ENCODE assay signal across 29 cellular contexts in genomic region chr16:74461826-74462225, GRCh38. TPM values are rescaled to one million over a fixed set of nuclear protein-coding genes. Genes with fewer than 3 reads are reported as not detected.
DNase-seq lines count a peak whose midpoint lies in the region; ATAC-seq and TF ChIP-seq lines count a peak whose summit lies in the region.
"Had no signal": no experiment of that assay in that cellular context is flagged by ENCODE, and none has a peak within 500 bp of the region (broad histone marks: within the 10 kb centered on the region; RNA-seq: fewer than 3 reads in every experiment).

No MANE protein-coding gene starts in this region.

- POLR2A ChIA-PET in WTC11 (lab: Charles Lee), result interaction anchor here (0.6 kb wide), 1 partner anchor 38 kb away, joined by 3 read pairs; no protein-coding TSS in a partner anchor

- no peaks in the 10 kb centered on the region for H3K9me3 ChIP-seq in testis
- H3K9me3 ChIP-seq: adrenal gland, neutrophil had no signal

- no peaks in the 10 kb centered on the region for H3K27me3 Mint-ChIP-seq in activated T-cell treated with anti-CD3 and anti-CD28 coated beads, Interleukin-2, amount 50 U/mL, for 24 hours
- H3K27me3 Mint-ChIP-seq in WTC11 (ENCODE audit: low read depth), result no peaks in the 10 kb centered on the region
- H3K27me3 Mint-ChIP-seq: CD4-positive, CD25-positive, alpha-beta regulatory T cell; stimulated activated naive B cell treated with anti-CD40 and anti-IgM and Interleukin-4, amounts not matched to agents 10 μg/mL and 1 μg/mL and 100 μg/mL, for 72 hours had no signal

- H3K4me3 ChIP-seq in testis, result no peak overlapping the region
- H3K4me3 ChIP-seq: adrenal gland, cardiac muscle cell, lung had no signal

- H3K36me3 Mint-ChIP-seq in activated T-cell treated with anti-CD3 and anti-CD28 coated beads, Interleukin-2, amount 50 U/mL, for 24 hours (ENCODE audit: low read depth), result peaks cover 95% of the 10 kb centered on the region
- H3K36me3 Mint-ChIP-seq in WTC11, result peaks cover 76% of the 10 kb centered on the region

- H3K27ac Mint-ChIP-seq in activated T-cell treated with anti-CD3 and anti-CD28 coated beads, Interleukin-2, amount 50 U/mL, for 24 hours, result peak overlapping the region; percentile 16
- no peak overlapping the region for H3K27ac Mint-ChIP-seq in WTC11
- H3K27ac Mint-ChIP-seq: stimulated activated naive B cell treated with anti-CD40 and anti-IgM and Interleukin-4, amounts not matched to agents 10 μg/mL and 1 μg/mL and 100 μg/mL, for 72 hours had no signal

- TF ChIP-seq CTCF in testis (IDR thresholded peaks at IDR 0.05) (no peak), WTC11 (IDR thresholded peaks at IDR 0.05) (no peak)

- H3K9me3 Mint-ChIP-seq in activated T-cell treated with anti-CD3 and anti-CD28 coated beads, Interleukin-2, amount 50 U/mL, for 24 hours, result no peaks in the 10 kb centered on the region
- H3K9me3 Mint-ChIP-seq in WTC11, result no peaks in the 10 kb centered on the region
- H3K9me3 Mint-ChIP-seq: CD4-positive, CD25-positive, alpha-beta regulatory T cell; stimulated activated naive B cell treated with anti-CD40 and anti-IgM and Interleukin-4, amounts not matched to agents 10 μg/mL and 1 μg/mL and 100 μg/mL, for 72 hours had no signal

- CTCF ChIA-PET in WTC11 (lab: Charles Lee), result no interaction called here

- no peak for TF ChIP-seq POLR2A in testis (IDR thresholded peaks at IDR 0.05)

- H3K27me3 ChIP-seq in testis, result no peaks in the 10 kb centered on the region
- H3K27me3 ChIP-seq: adrenal gland, cardiac muscle cell, neutrophil had no signal

- WGBS in testis, 2 donors, result 79 to 84% methylated on average over 9 of the region's 9 CpGs

- H3K4me1 ChIP-seq in testis, result no peaks in the 10 kb centered on the region
- H3K4me1 ChIP-seq: adrenal gland had no signal

- no peak for DNase-seq in activated T-cell treated with anti-CD3 and anti-CD28 coated beads, Interleukin-2, amount 50 U/mL, for 24 hours
- DNase-seq in activated T-cell treated with anti-CD3 and anti-CD28 coated beads for 4 hours, result no peak
- DNase-seq in caudate nucleus (lab: John Stamatoyannopoulos, UW), result peak in 1 of 61 donors; percentile 17
- peak; percentile 57 for DNase-seq in mesenteric fat pad (ENCODE audit: low spot score)
- peak; percentile 35 for DNase-seq in testis
- no peak for DNase-seq in WTC11 (ENCODE audit: low spot score)
- no peak for DNase-seq in stimulated activated naive CD8-positive, alpha-beta T cell treated with anti-CD3 and anti-CD28 coated beads, Interleukin-15, Interleukin-2, amounts not matched to agents 100 U/mL and 50 U/mL, for 24 hours
- DNase-seq: activated CD4-positive, alpha-beta T cell treated with anti-CD3 and anti-CD28 coated beads, Interleukin-2, amount 50 U/mL, for 4 hours; activated CD8-positive, alpha-beta memory T cell treated with anti-CD3 and anti-CD28 coated beads, Interleukin-2, amount 50 U/mL, for 4 hours; activated gamma-delta T cell; adrenal gland; CD4-positive, CD25-positive, alpha-beta regulatory T cell; dermis blood vessel endothelial cell; glutamatergic neuron; NCI-H1048; NCI-H2029; NCI-H2227 treated with DMSO at 0.1 percent for 48 hours; stimulated activated CD4-positive, alpha-beta T cell treated with anti-CD3 and anti-CD28 coated beads, Interleukin-4, amount 100 ng/mL, for 1 hour; stimulated activated naive B cell treated with anti-CD40 and anti-IgM and Interleukin-4, amounts not matched to agents 10 μg/mL and 1 μg/mL and 100 μg/mL, for 72 hours; T-helper 9 cell had no signal

- H3K4me3 Mint-ChIP-seq in activated T-cell treated with anti-CD3 and anti-CD28 coated beads, Interleukin-2, amount 50 U/mL, for 24 hours, result no peak overlapping the region
- no peak overlapping the region for H3K4me3 Mint-ChIP-seq in WTC11
- H3K4me3 Mint-ChIP-seq: CD4-positive, CD25-positive, alpha-beta regulatory T cell; stimulated activated naive B cell treated with anti-CD40 and anti-IgM and Interleukin-4, amounts not matched to agents 10 μg/mL and 1 μg/mL and 100 μg/mL, for 72 hours had no signal

- ATAC-seq in HG03159 (IDR thresholded peaks at IDR 0.05; ENCODE audit: unreplicated experiment) (no peak), WTC11 (no peak)
- no peak for ATAC-seq in stimulated activated naive CD8-positive, alpha-beta T cell treated with anti-CD3 and anti-CD28 coated beads, Interleukin-15, Interleukin-2, amounts not matched to agents 100 U/mL and 50 U/mL, for 24 hours
- ATAC-seq: HCT116; stimulated activated naive B cell treated with anti-CD40 and anti-IgM and Interleukin-4, amounts not matched to agents 10 μg/mL and 1 μg/mL and 100 μg/mL, for 72 hours had no signal

- H3K27ac ChIP-seq in caudate nucleus (ENCODE audit: low read depth, low read length) (peak overlapping the region; percentile 53), testis (peak overlapping the region; percentile 31 to 54)
- H3K27ac ChIP-seq: 22Rv1, adrenal gland, cardiac muscle cell, neutrophil had no signal

- no peaks in the 10 kb centered on the region for H3K36me3 ChIP-seq in testis (ENCODE audit: low read depth, missing control alignments)

- intact Hi-C loops in testis (cut with DNase I; ENCODE audit: low total_unique reads), result no loop called here

- peaks cover 13% of the 10 kb centered on the region for H3K4me1 Mint-ChIP-seq in activated T-cell treated with anti-CD3 and anti-CD28 coated beads, Interleukin-2, amount 50 U/mL, for 24 hours (ENCODE audit: low read depth)
- H3K4me1 Mint-ChIP-seq in WTC11, result no peaks in the 10 kb centered on the region

TF ChIP-seq in WTC11, 78 proteins besides CTCF, POLR2A, EP300 and RAD21:
- TF ChIP-seq, protein P1, sequence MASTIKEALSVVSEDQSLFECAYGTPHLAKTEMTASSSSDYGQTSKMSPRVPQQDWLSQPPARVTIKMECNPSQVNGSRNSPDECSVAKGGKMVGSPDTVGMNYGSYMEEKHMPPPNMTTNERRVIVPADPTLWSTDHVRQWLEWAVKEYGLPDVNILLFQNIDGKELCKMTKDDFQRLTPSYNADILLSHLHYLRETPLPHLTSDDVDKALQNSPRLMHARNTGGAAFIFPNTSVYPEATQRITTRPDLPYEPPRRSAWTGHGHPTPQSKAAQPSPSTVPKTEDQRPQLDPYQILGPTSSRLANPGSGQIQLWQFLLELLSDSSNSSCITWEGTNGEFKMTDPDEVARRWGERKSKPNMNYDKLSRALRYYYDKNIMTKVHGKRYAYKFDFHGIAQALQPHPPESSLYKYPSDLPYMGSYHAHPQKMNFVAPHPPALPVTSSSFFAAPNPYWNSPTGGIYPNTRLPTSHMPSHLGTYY (CRISPR knock-in tag; IDR thresholded peaks at IDR 0.05), result no peak
- no peak for TF ChIP-seq RELA (CRISPR knock-in tag; IDR thresholded peaks at IDR 0.05; ENCODE audit: borderline replicate concordance)
- TF ChIP-seq TP53 (CRISPR knock-in tag; IDR thresholded peaks at IDR 0.05), result no peak
- TF ChIP-seq NR3C1 (CRISPR knock-in tag; conservative IDR thresholded peaks at IDR 0.05; ENCODE audit: low read depth), result no peak
- TF ChIP-seq, protein P2, sequence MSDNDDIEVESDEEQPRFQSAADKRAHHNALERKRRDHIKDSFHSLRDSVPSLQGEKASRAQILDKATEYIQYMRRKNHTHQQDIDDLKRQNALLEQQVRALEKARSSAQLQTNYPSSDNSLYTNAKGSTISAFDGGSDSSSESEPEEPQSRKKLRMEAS (CRISPR knock-in tag; IDR thresholded peaks at IDR 0.05), result no peak
- no peak for TF ChIP-seq ZNF423 (CRISPR knock-in tag; IDR thresholded peaks at IDR 0.05)
- TF ChIP-seq NR2C2 (CRISPR knock-in tag; IDR thresholded peaks at IDR 0.05), result no peak
- no peak for TF ChIP-seq ZNF396 (CRISPR knock-in tag; IDR thresholded peaks at IDR 0.05; ENCODE audit: borderline replicate concordance)
- TF ChIP-seq, protein P3, sequence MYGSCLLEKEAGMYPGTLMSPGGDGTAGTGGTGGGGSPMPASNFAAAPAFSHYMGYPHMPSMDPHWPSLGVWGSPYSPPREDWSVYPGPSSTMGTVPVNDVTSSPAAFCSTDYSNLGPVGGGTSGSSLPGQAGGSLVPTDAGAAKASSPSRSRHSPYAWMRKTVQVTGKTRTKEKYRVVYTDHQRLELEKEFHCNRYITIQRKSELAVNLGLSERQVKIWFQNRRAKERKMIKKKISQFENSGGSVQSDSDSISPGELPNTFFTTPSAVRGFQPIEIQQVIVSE (CRISPR knock-in tag; IDR thresholded peaks at IDR 0.05; ENCODE audit: borderline replicate concordance), result no peak
- no peak for TF ChIP-seq HMGXB4 (CRISPR knock-in tag; IDR thresholded peaks at IDR 0.05)
- no peak for TF ChIP-seq ZNF232 (CRISPR knock-in tag; IDR thresholded peaks at IDR 0.05)

RNA-seq across cellular contexts. Expression of gene CLEC18B, which starts 40.5 kb away (rescaled TPM):
- total RNA-seq in mesenteric fat pad (0.19 TPM), testis (10 to 100 TPM; 16.4 to 42.8 TPM), WTC11 (2021) (0.20 to 0.71 TPM (median 0.50 TPM) in 3 replicates)
- 13.7 TPM for polyA plus RNA-seq in testis (ENCODE audit: insufficient read depth, low read depth, low replicate concordance)
- total RNA-seq: dermis blood vessel endothelial cell, LHCN-M2, pulmonary artery endothelial cell had no signal
- polyA plus RNA-seq: CD4-positive, CD25-positive, alpha-beta regulatory T cell; endothelial cell of umbilical vein had no signal

Comparison
In these comparisons a context has a peak if more than half of its experiments do, and no peak if none do; other contexts are left out.
1. DNase-seq: peak in mesenteric fat pad (single experiment) and testis (single experiment); none in activated T-cell treated with anti-CD3 and anti-CD28 coated beads, Interleukin-2, amount 50 U/mL, for 24 hours (single experiment), activated T-cell treated with anti-CD3 and anti-CD28 coated beads for 4 hours (single experiment), WTC11 (single experiment) and stimulated activated naive CD8-positive, alpha-beta T cell treated with anti-CD3 and anti-CD28 coated beads, Interleukin-15, Interleukin-2, amounts not matched to agents 100 U/mL and 50 U/mL, for 24 hours (single experiment).
2. RNA of gene CLEC18B, which starts 40.5 kb away (total RNA-seq): 16.4 to 42.8 TPM in testis; 0.20 to 0.71 TPM in WTC11 and 0.19 TPM in mesenteric fat pad (single experiment); every median in the first group is over 10 times any median in the second.